18 cellular contexts compared by ENCODE assay signal in the genomic region with DNA sequence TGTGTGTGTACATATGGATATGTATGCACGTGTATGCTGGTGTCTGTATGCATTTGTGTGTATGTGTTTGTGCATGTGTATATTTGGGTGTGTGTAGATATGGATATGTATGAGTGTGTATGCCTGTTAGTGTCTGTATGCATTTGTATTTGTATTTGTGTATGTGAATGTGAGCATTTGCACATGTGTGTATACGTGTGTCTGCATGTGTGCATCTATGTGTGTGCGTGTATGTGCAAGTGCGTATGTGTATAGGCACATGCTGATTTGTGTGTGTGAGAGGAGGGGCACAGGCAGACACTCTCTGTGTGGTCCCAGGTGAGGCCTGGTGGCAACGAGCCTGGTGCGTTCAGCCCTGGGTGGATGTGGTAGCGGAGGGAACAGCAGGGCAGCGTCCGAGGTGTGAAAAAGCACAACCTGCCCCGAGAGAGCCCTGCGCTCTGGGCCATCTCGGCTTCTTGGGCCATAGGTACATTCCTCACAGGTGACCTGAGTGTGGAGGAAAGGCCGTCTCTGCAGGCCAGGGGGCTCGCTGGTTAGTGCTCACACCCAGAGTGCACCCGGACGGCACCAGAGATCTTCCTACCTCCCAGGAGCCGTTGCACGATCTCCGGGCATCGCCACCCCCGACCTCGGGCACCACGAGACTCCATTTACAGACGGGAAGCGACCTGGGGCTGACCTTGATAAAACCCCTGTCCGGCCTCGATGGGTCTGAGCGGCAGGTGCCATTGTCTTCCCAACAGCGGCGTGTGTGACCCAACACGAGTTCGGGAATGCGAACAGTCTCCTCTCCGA. TPM values are rescaled to one million over a fixed set of nuclear protein-coding genes. Genes with fewer than 3 reads are reported as not detected.
DNase-seq lines count a peak whose midpoint lies in the region; ATAC-seq and TF ChIP-seq lines count a peak whose summit lies in the region.
"Had no signal": no experiment of that assay in that cellular context is flagged by ENCODE, and none has a peak within 500 bp of the region (broad histone marks: within the 10 kb centered on the region; RNA-seq: fewer than 3 reads in every experiment).

No MANE protein-coding gene starts in this region.

- POLR2A ChIA-PET in CD8-positive, alpha-beta memory T cell (lab: Charles Lee): no interaction called here
- POLR2A ChIA-PET in naive thymus-derived CD4-positive, alpha-beta T cell (lab: Charles Lee): no interaction called here

- H3K4me3 ChIP-seq in CD8-positive, alpha-beta memory T cell (ENCODE audit: low read length): peak overlapping the region; percentile 30
- no peak overlapping the region for H3K4me3 ChIP-seq in GM23338
- H3K4me3 ChIP-seq in naive thymus-derived CD4-positive, alpha-beta T cell (ENCODE audit: low read length): peak overlapping the region; percentile 35
- H3K4me3 ChIP-seq: heart left ventricle, right lobe of liver, suprapubic skin had no signal

- peak overlapping the region in 6 of 7 donors; percentile 70 to 99 (median 94) for H3K4me3 Mint-ChIP-seq in CD8-positive, alpha-beta memory T cell
- no peak overlapping the region for H3K4me3 Mint-ChIP-seq in GM23338
- peak overlapping the region; percentile 83 for H3K4me3 Mint-ChIP-seq in activated T-helper 17 cell treated with anti-CD3 and anti-CD28 coated beads, Interleukin-2, amount 50 U/mL, for 72 hours
- peak overlapping the region in 9 of 10 donors; percentile 70 to 97 (median 84) for H3K4me3 Mint-ChIP-seq in naive thymus-derived CD4-positive, alpha-beta T cell

- DNase-seq in CD8-positive, alpha-beta memory T cell: peak in 1 of 5 donors; percentile 54
- DNase-seq in GM23338 (ENCODE audit: low spot score) (no peak), SKM-1 (lab: John Stamatoyannopoulos, UW; ENCODE audit: unreplicated experiment) (no peak), NCI-H2029 (lab: John Stamatoyannopoulos, UW) (no peak)
- no peak for DNase-seq in naive thymus-derived CD4-positive, alpha-beta T cell
- DNase-seq: C1 segment of cervical spinal cord; HCEC 1CT; heart left ventricle; mesendoderm; NCI-H2029 treated with DMSO at 0.1 percent for 48 hours; NCI-H524 treated with DMSO at 0.1 percent for 48 hours; stimulated activated CD4-positive, alpha-beta T cell treated with anti-CD3 and anti-CD28 coated beads, Interleukin-1b, Interleukin-23, amount 100 ng/mL, for 48 hours had no signal

- no peaks in the 10 kb centered on the region for H3K9me3 ChIP-seq in CD8-positive, alpha-beta memory T cell (ENCODE audit: low read length)
- H3K9me3 ChIP-seq in naive thymus-derived CD4-positive, alpha-beta T cell (ENCODE audit: control insufficient read depth in 2 of 3, low read length in 3 of 3): no peaks in the 10 kb centered on the region
- H3K9me3 ChIP-seq: heart left ventricle, right lobe of liver, suprapubic skin had no signal

- H3F3A ChIP-seq in GM23338 (replicated peaks; ENCODE audit: low read depth): no peaks in the 10 kb centered on the region; the same call in 1 of the 2 replicates

- no peaks in the 10 kb centered on the region for H3K27me3 ChIP-seq in CD8-positive, alpha-beta memory T cell (ENCODE audit: insufficient read depth, low read length, poor library complexity, severe bottlenecking)
- no peaks in the 10 kb centered on the region for H3K27me3 ChIP-seq in GM23338 (ENCODE audit: insufficient read depth)
- no peaks in the 10 kb centered on the region for H3K27me3 ChIP-seq in naive thymus-derived CD4-positive, alpha-beta T cell (ENCODE audit: control insufficient read depth in 2 of 2, insufficient read depth in 2 of 2, low read length in 2 of 2)
- H3K27me3 ChIP-seq: right lobe of liver, suprapubic skin had no signal

- H3K4me1 ChIP-seq in CD8-positive, alpha-beta memory T cell (ENCODE audit: insufficient read depth, low read length): peaks cover 28% of the 10 kb centered on the region
- H3K4me1 ChIP-seq in GM23338 (ENCODE audit: insufficient read depth): 0 out of 2 replicates have a peak, but pooled peaks cover 8% of the 10 kb centered on the region
- peaks cover 24 to 29% of the 10 kb centered on the region in 2 donors for H3K4me1 ChIP-seq in naive thymus-derived CD4-positive, alpha-beta T cell (ENCODE audit: control insufficient read depth in 2 of 2, insufficient read depth in 2 of 2, low read length in 2 of 2)
- H3K4me1 ChIP-seq: right lobe of liver had no signal

- TF ChIP-seq CTCF in GM23338 (conservative IDR thresholded peaks at IDR 0.05; ENCODE audit: low read depth in 2 of 2): no peak

- no peaks in the 10 kb centered on the region for H3K79me2 ChIP-seq in GM23338 (replicated peaks; ENCODE audit: insufficient read depth)

- no peaks in the 10 kb centered on the region for H3K9me3 Mint-ChIP-seq in CD8-positive, alpha-beta memory T cell
- H3K9me3 Mint-ChIP-seq in GM23338: peaks cover 10% of the 10 kb centered on the region
- H3K9me3 Mint-ChIP-seq in activated T-helper 17 cell treated with anti-CD3 and anti-CD28 coated beads, Interleukin-2, amount 50 U/mL, for 72 hours: no peaks in the 10 kb centered on the region
- no peaks in the 10 kb centered on the region for H3K9me3 Mint-ChIP-seq in naive thymus-derived CD4-positive, alpha-beta T cell

- peak overlapping the region in 7 of 8 donors; percentile 38 to 96 (median 72) for H3K27ac Mint-ChIP-seq in CD8-positive, alpha-beta memory T cell
- no peak overlapping the region for H3K27ac Mint-ChIP-seq in GM23338
- H3K27ac Mint-ChIP-seq in activated T-helper 17 cell treated with anti-CD3 and anti-CD28 coated beads, Interleukin-2, amount 50 U/mL, for 72 hours: no peak overlapping the region
- H3K27ac Mint-ChIP-seq in naive thymus-derived CD4-positive, alpha-beta T cell: peak overlapping the region in 8 of 9 donors; percentile 0 to 98 (median 72)

- no peak overlapping the region for H3K27ac ChIP-seq in CD8-positive, alpha-beta memory T cell (ENCODE audit: low read depth, low read length)
- peak overlapping the region; percentile 59; the same call in 1 of the 2 replicates for H3K27ac ChIP-seq in GM23338 (ENCODE audit: low read depth)
- peak overlapping the region; percentile 54 for H3K27ac ChIP-seq in naive thymus-derived CD4-positive, alpha-beta T cell (ENCODE audit: low read depth, low read length)
- H3K27ac ChIP-seq: heart left ventricle, right lobe of liver, suprapubic skin had no signal

- no peaks in the 10 kb centered on the region for H3K9me2 ChIP-seq in GM23338 (ENCODE audit: insufficient read depth)

- ATAC-seq in GM23338: no peak
- ATAC-seq in activated T-helper 17 cell treated with anti-CD3 and anti-CD28 coated beads, Interleukin-2, amount 50 U/mL, for 72 hours (replicated peaks): no peak
- no peak for ATAC-seq in naive thymus-derived CD4-positive, alpha-beta T cell
- no peak for ATAC-seq in GM18909 (IDR thresholded peaks at IDR 0.05; ENCODE audit: poor library complexity, unreplicated experiment)
- ATAC-seq: heart left ventricle, Panc1, right lobe of liver had no signal

- no peak overlapping the region for H2AFZ ChIP-seq in GM23338

- no peaks in the 10 kb centered on the region for H4K20me1 ChIP-seq in GM23338 (replicated peaks; ENCODE audit: insufficient read depth)

- intact Hi-C loops in naive thymus-derived CD4-positive, alpha-beta T cell (cut with micrococcal nuclease): loop anchor here (2.0 to 10.0 kb wide), 8 partner anchors 39 to 1273 kb away; a partner anchor contains a TSS

- peaks cover 54 to 74% (median 64%) of the 10 kb centered on the region in 3 donors for H3K4me1 Mint-ChIP-seq in CD8-positive, alpha-beta memory T cell
- H3K4me1 Mint-ChIP-seq in GM23338: peaks cover 12% of the 10 kb centered on the region; the same call in 2 of the 3 replicates
- peaks cover 25% of the 10 kb centered on the region for H3K4me1 Mint-ChIP-seq in activated T-helper 17 cell treated with anti-CD3 and anti-CD28 coated beads, Interleukin-2, amount 50 U/mL, for 72 hours
- H3K4me1 Mint-ChIP-seq in naive thymus-derived CD4-positive, alpha-beta T cell: peaks cover 20 to 60% (median 52%) of the 10 kb centered on the region in 7 donors

- no peaks in the 10 kb centered on the region for H3K36me3 ChIP-seq in CD8-positive, alpha-beta memory T cell (ENCODE audit: insufficient read depth, low read length)
- no peaks in the 10 kb centered on the region for H3K36me3 ChIP-seq in GM23338 (ENCODE audit: insufficient read depth)
- peaks cover 0 to 4% (median 0%) of the 10 kb centered on the region in 3 experiments for H3K36me3 ChIP-seq in naive thymus-derived CD4-positive, alpha-beta T cell (ENCODE audit: control insufficient read depth in 2 of 3, insufficient read depth in 3 of 3, low read length in 3 of 3)
- H3K36me3 ChIP-seq: heart left ventricle, right lobe of liver, suprapubic skin had no signal

- CTCF ChIA-PET in CD8-positive, alpha-beta memory T cell (lab: Charles Lee): no interaction called here
- CTCF ChIA-PET in naive thymus-derived CD4-positive, alpha-beta T cell (lab: Charles Lee): no interaction called here

- peaks cover 6 to 37% (median 11%) of the 10 kb centered on the region in 3 donors for H3K36me3 Mint-ChIP-seq in CD8-positive, alpha-beta memory T cell
- H3K36me3 Mint-ChIP-seq in GM23338 (ENCODE audit: low read depth): peaks cover 11% of the 10 kb centered on the region
- H3K36me3 Mint-ChIP-seq in activated T-helper 17 cell treated with anti-CD3 and anti-CD28 coated beads, Interleukin-2, amount 50 U/mL, for 72 hours (ENCODE audit: low read depth): peaks cover 59% of the 10 kb centered on the region
- H3K36me3 Mint-ChIP-seq in naive thymus-derived CD4-positive, alpha-beta T cell: peaks cover 0 to 28% (median 8%) of the 10 kb centered on the region in 5 donors
- H3K36me3 Mint-ChIP-seq: brain had no signal

- no peaks in the 10 kb centered on the region for H3K27me3 Mint-ChIP-seq in CD8-positive, alpha-beta memory T cell
- H3K27me3 Mint-ChIP-seq in GM23338 (ENCODE audit: insufficient read depth, low read depth, poor library complexity): peaks cover 3% of the 10 kb centered on the region
- H3K27me3 Mint-ChIP-seq in activated T-helper 17 cell treated with anti-CD3 and anti-CD28 coated beads, Interleukin-2, amount 50 U/mL, for 72 hours: no peaks in the 10 kb centered on the region
- H3K27me3 Mint-ChIP-seq in naive thymus-derived CD4-positive, alpha-beta T cell: no peaks in the 10 kb centered on the region
- H3K27me3 Mint-ChIP-seq: brain had no signal

- no peak overlapping the region for H3K4me2 ChIP-seq in GM23338

RNA-seq across cellular contexts. Expression of a gene that starts 45.0 kb away (rescaled TPM):
- total RNA-seq in CD8-positive, alpha-beta memory T cell: 1 to 10 TPM; 1.9 to 2.1 TPM
- polyA plus RNA-seq in CD8-positive, alpha-beta memory T cell: 0.40 TPM
- total RNA-seq in GM23338 (2014; rRNA removed; shearing (Covaris generic)): 2.4 TPM in 1 of 2 replicates, not detected in the other
- 0.53 and 1.0 TPM in 2 replicates for polyA plus RNA-seq in GM23338 (2016; fragmentation: Nextera tagmentation; extraction: Ambion mirVana)
- 1 to 10 TPM; 2.0 to 8.9 TPM for total RNA-seq in activated T-helper 17 cell treated with anti-CD3 and anti-CD28 coated beads, Interleukin-2, amount 50 U/mL, for 72 hours
- total RNA-seq in naive thymus-derived CD4-positive, alpha-beta T cell: under 1 TPM in 1 of 5 experiments, not detected in 4; 0.32 TPM
- polyA plus RNA-seq in naive thymus-derived CD4-positive, alpha-beta T cell: not detected
- total RNA-seq: heart left ventricle had no signal

Comparison
In these comparisons a context has a peak if more than half of its experiments do, and no peak if none do; other contexts are left out.
1. H3K27ac Mint-ChIP-seq: peak in CD8-positive, alpha-beta memory T cell (7 of 8) and naive thymus-derived CD4-positive, alpha-beta T cell (8 of 9); none in GM23338 (single experiment) and activated T-helper 17 cell treated with anti-CD3 and anti-CD28 coated beads, Interleukin-2, amount 50 U/mL, for 72 hours (single experiment).